ENCODE assay signal across 21 cellular contexts in the genomic region with DNA sequence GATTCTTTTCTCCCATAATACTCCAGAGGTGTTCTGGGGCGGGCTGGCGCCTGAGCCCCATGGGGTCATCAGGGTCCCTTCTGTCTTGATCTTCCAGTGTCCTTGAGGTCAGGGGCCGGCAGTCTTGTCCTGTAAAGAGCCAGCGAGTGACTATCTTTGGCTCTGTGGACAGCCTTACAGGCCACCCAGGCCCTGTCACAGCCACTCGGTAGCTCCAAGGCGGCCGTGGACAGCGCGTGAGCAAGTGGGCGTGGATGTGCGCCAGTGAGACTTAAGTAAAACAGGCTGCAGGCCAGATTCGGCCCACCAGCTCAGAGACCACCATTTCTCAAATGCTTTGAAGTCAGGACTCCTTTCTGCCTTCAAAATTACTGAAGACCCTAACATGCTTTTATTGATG. TPM values are rescaled to one million over a fixed set of nuclear protein-coding genes. Genes with fewer than 3 reads are reported as not detected.
"Had no signal": no experiment of that assay in that cellular context is flagged by ENCODE, and none has a peak within 500 bp of the region (broad histone marks: within the 10 kb centered on the region; RNA-seq: fewer than 3 reads in every experiment).

No MANE protein-coding gene starts in this region.

- H3K27me3 ChIP-seq: right atrium auricular region, tibial nerve had no signal

- H3K27ac ChIP-seq: prostate gland, right atrium auricular region, skin epidermis, tibial nerve had no signal

- H3K9me3 Mint-ChIP-seq: activated naive CD4-positive, alpha-beta T cell treated with anti-CD3 and anti-CD28 coated beads, Interleukin-2, amount 50 U/mL, for 24 hours; endodermal cell had no signal

- ATAC-seq: activated CD4-positive, CD25-positive, alpha-beta regulatory T cell treated with anti-CD3 and anti-CD28 coated beads, Interleukin-2, amount 50 U/mL, for 24 hours; activated CD8-positive, alpha-beta T cell treated with anti-CD3 and anti-CD28 coated beads, Interleukin-2, amount 10 ng/mL, durations not matched to agents 7 days and 5 days; left lobe of liver; stimulated activated naive CD8-positive, alpha-beta T cell treated with anti-CD3 and anti-CD28 coated beads, Interleukin-15, Interleukin-2, amounts not matched to agents 100 U/mL and 50 U/mL, for 24 hours had no signal

- H3K36me3 ChIP-seq: prostate gland had no signal

- H3K27me3 Mint-ChIP-seq: activated CD4-positive, alpha-beta T cell treated with anti-CD3 and anti-CD28 coated beads, Interleukin-2, amount 10 ng/mL, durations not matched to agents 7 days and 5 days; activated naive CD4-positive, alpha-beta T cell treated with anti-CD3 and anti-CD28 coated beads, Interleukin-2, amount 50 U/mL, for 24 hours had no signal

- H3K4me3 Mint-ChIP-seq: activated CD4-positive, alpha-beta T cell treated with anti-CD3 and anti-CD28 coated beads, Interleukin-2, amount 10 ng/mL, durations not matched to agents 7 days and 5 days; activated CD8-positive, alpha-beta T cell treated with anti-CD3 and anti-CD28 coated beads, Interleukin-2, amount 10 ng/mL, durations not matched to agents 7 days and 5 days; activated naive CD4-positive, alpha-beta T cell treated with anti-CD3 and anti-CD28 coated beads, Interleukin-2, amount 50 U/mL, for 24 hours; endodermal cell had no signal

- DNase-seq: activated CD4-positive, alpha-beta T cell treated with anti-CD3 and anti-CD28 coated beads, Interleukin-2, amount 10 ng/mL, durations not matched to agents 7 days and 5 days; activated CD8-positive, alpha-beta memory T cell treated with anti-CD3 and anti-CD28 coated beads, Interleukin-2, amount 50 U/mL, for 4 hours; activated CD8-positive, alpha-beta T cell treated with anti-CD3 and anti-CD28 coated beads, Interleukin-2, amount 10 ng/mL, durations not matched to agents 7 days and 5 days; activated gamma-delta T cell; activated T-cell treated with anti-CD3 and anti-CD28 coated beads, Interleukin-2, amount 50 U/mL, for 48 hours; caudate nucleus; endodermal cell; foreskin melanocyte; kidney; occipital lobe; stimulated activated naive CD8-positive, alpha-beta T cell treated with anti-CD3 and anti-CD28 coated beads, Interleukin-15, Interleukin-2, amounts not matched to agents 100 U/mL and 50 U/mL, for 24 hours; T-helper 1 cell had no signal

- H3K27ac Mint-ChIP-seq: activated naive CD4-positive, alpha-beta T cell treated with anti-CD3 and anti-CD28 coated beads, Interleukin-2, amount 50 U/mL, for 24 hours; endodermal cell had no signal

- H3K9me3 ChIP-seq: prostate gland, right atrium auricular region, tibial nerve had no signal

- H3K4me3 ChIP-seq: prostate gland, right atrium auricular region, skin epidermis, tibial nerve had no signal

RNA-seq across cellular contexts. Expression of a gene that starts 31.0 kb away (rescaled TPM):
- total RNA-seq: activated CD4-positive, alpha-beta T cell treated with anti-CD3 and anti-CD28 coated beads, Interleukin-2, amount 10 ng/mL, durations not matched to agents 7 days and 5 days; activated CD8-positive, alpha-beta T cell treated with anti-CD3 and anti-CD28 coated beads, Interleukin-2, amount 10 ng/mL, durations not matched to agents 7 days and 5 days; kidney; left lobe of liver; myocyte; occipital lobe; prostate gland; right atrium auricular region; tibial nerve had no signal
- polyA plus RNA-seq: neural cell had no signal

RNA-seq across cellular contexts. Expression of a gene that starts 52.8 kb away (rescaled TPM):
- total RNA-seq: activated CD4-positive, alpha-beta T cell treated with anti-CD3 and anti-CD28 coated beads, Interleukin-2, amount 10 ng/mL, durations not matched to agents 7 days and 5 days; activated CD8-positive, alpha-beta T cell treated with anti-CD3 and anti-CD28 coated beads, Interleukin-2, amount 10 ng/mL, durations not matched to agents 7 days and 5 days; endodermal cell; kidney; left lobe of liver; myocyte; occipital lobe; right atrium auricular region; tibial nerve had no signal

RNA-seq across cellular contexts. Expression of a gene that starts 57.3 kb away (rescaled TPM):
- total RNA-seq: activated CD4-positive, alpha-beta T cell treated with anti-CD3 and anti-CD28 coated beads, Interleukin-2, amount 10 ng/mL, durations not matched to agents 7 days and 5 days; activated CD8-positive, alpha-beta T cell treated with anti-CD3 and anti-CD28 coated beads, Interleukin-2, amount 10 ng/mL, durations not matched to agents 7 days and 5 days; endodermal cell; kidney; left lobe of liver; myocyte; occipital lobe; prostate gland; right atrium auricular region; tibial nerve had no signal
- polyA plus RNA-seq: neural cell had no signal
